7 cellular contexts compared by ENCODE assay signal in genomic region chr12:54217774-54218221, GRCh38. TPM values are rescaled to one million over a fixed set of nuclear protein-coding genes. Genes with fewer than 3 reads are reported as not detected.
DNase-seq lines count a peak whose midpoint lies in the region; ATAC-seq and TF ChIP-seq lines count a peak whose summit lies in the region.

No MANE protein-coding gene starts in this region.

- no peaks in the 10 kb centered on the region for H3K79me2 ChIP-seq in PC-3 (ENCODE audit: low read length)

- H3K9me2 ChIP-seq in PC-3 (replicated peaks; ENCODE audit: low read length): no peaks in the 10 kb centered on the region

- H4K20me1 ChIP-seq in PC-3 (ENCODE audit: low read length): no peaks in the 10 kb centered on the region

- no peak overlapping the region; the same call in 1 of the 2 replicates for H3K9ac ChIP-seq in PC-3 (ENCODE audit: low read length)

- peaks cover 13% of the 10 kb centered on the region for H3K4me1 ChIP-seq in PC-3 (ENCODE audit: insufficient read depth, low read length)

- CTCF ChIA-PET in PC-3 (lab: Charles Lee): no interaction called here

- intact Hi-C loops in PC-3 (cut with micrococcal nuclease) (no loop called here), head of caudate nucleus (cut with DNase I) (loop anchor here (5.0 kb wide), 1 partner anchor 150 kb away; no protein-coding TSS in a partner anchor)

- no peaks in the 10 kb centered on the region for H3F3A ChIP-seq in PC-3 (ENCODE audit: low read length, unreplicated experiment)

- H3K9me3 ChIP-seq in PC-3 (ENCODE audit: low read length): no peaks in the 10 kb centered on the region

- H3K27me3 ChIP-seq in PC-3 (ENCODE audit: low read length): no peaks in the 10 kb centered on the region

- no TSS peak for BruUV-seq in PC-3 (replicated peaks; lab: Mats Ljungman, UMichigan)

- no peak overlapping the region; the same call in 1 of the 2 replicates for H3K4me3 ChIP-seq in PC-3 (ENCODE audit: low read length)
- peak overlapping the region; percentile 31 for H3K4me3 ChIP-seq in retinal pigment epithelial cell (ENCODE audit: low read length)

- peak; percentile 43 for DNase-seq in GM20000 (ENCODE audit: low spot score)
- no peak for DNase-seq in PC-3
- DNase-seq in head of caudate nucleus: peak; percentile 62 to 94 (median 88)
- DNase-seq in retinal pigment epithelial cell (ENCODE audit: low read depth): no peak
- no peak for DNase-seq in HUDEP-2 (lab: John Stamatoyannopoulos, UW; ENCODE audit: unreplicated experiment in 76 of 76)

- no peaks in the 10 kb centered on the region; the same call in 1 of the 2 replicates for H3K36me3 ChIP-seq in PC-3 (ENCODE audit: low read depth, low read length)

- TF ChIP-seq CTCF in GM20000 (IDR thresholded peaks at IDR 0.05; ENCODE audit: extremely low read depth, missing control alignments) (no peak), PC-3 (conservative IDR thresholded peaks at IDR 0.05; ENCODE audit: low read depth, low read length) (no peak), retinal pigment epithelial cell (conservative IDR thresholded peaks at IDR 0.05; ENCODE audit: low read depth, low read length) (no peak)

- no peak overlapping the region for H3K27ac ChIP-seq in PC-3 (ENCODE audit: low read length)

- no peak for ATAC-seq in PC-3
- no peak for ATAC-seq in HG03108 (IDR thresholded peaks at IDR 0.05; ENCODE audit: unreplicated experiment)
- ATAC-seq in HG02852 (IDR thresholded peaks at IDR 0.05; ENCODE audit: unreplicated experiment): no peak

- peak overlapping the region; percentile 92 for H2AFZ ChIP-seq in PC-3 (ENCODE audit: low read length)

- POLR2A ChIA-PET in PC-3 (lab: Charles Lee; ENCODE audit: unreplicated experiment): no interaction called here

- peak overlapping the region; percentile 95; the same call in 1 of the 2 replicates for H3K4me2 ChIP-seq in PC-3 (ENCODE audit: low read length)

RNA-seq across cellular contexts. Expression of gene SMUG1, which starts 29.0 kb away (rescaled TPM):
- 69.8 and 93.5 TPM in 2 replicates for total RNA-seq in PC-3 (2014; rRNA removed)

Comparison
In these comparisons a context has a peak if more than half of its experiments do, and no peak if none do; other contexts are left out.
1. DNase-seq: peak in GM20000 (single experiment) and head of caudate nucleus (42 of 42); none in PC-3 (single experiment), retinal pigment epithelial cell (single experiment) and HUDEP-2 (0 of 76).